38 cellular contexts compared by ENCODE assay signal in genomic region chr9:104293877-104294276, GRCh38.
"Had no signal": no experiment of that assay in that cellular context is flagged by ENCODE, and none has a peak within 500 bp of the region (broad histone marks: within the 10 kb centered on the region; RNA-seq: fewer than 3 reads in every experiment).

No MANE protein-coding gene starts in this region.

- H3K4me3 ChIP-seq: adrenal gland, ascending aorta, body of pancreas, cardiac muscle cell had no signal

- H3K4me1 ChIP-seq: adrenal gland, ascending aorta, body of pancreas had no signal

- H3K4me3 Mint-ChIP-seq: activated naive CD4-positive, alpha-beta T cell treated with anti-CD3 and anti-CD28 coated beads for 36 hours; activated naive CD4-positive, alpha-beta T cell treated with anti-CD3 and anti-CD28 coated beads, Interleukin-2, amount 50 U/mL, for 24 hours; activated naive CD8-positive, alpha-beta T cell; activated naive CD8-positive, alpha-beta T cell treated with anti-CD3 and anti-CD28 coated beads for 36 hours; activated naive CD8-positive, alpha-beta T cell treated with anti-CD3 and anti-CD28 coated beads, Interleukin-2, amount 10 ng/mL, durations not matched to agents 7 days and 5 days; activated naive CD8-positive, alpha-beta T cell treated with anti-CD3 and anti-CD28 coated beads, Interleukin-2, amount 50 U/mL, for 24 hours; activated T-cell treated with anti-CD3 and anti-CD28 coated beads, Interleukin-2, amount 50 U/mL, for 24 hours; activated T-cell treated with anti-CD3 and anti-CD28 coated beads, Interleukin-2, amount 50 U/mL, for 4 hours; activated T-cell treated with anti-CD3 and anti-CD28 coated beads, Interleukin-2, amount 50 U/mL, for 72 hours; activated T-helper 1 cell treated with anti-CD3 and anti-CD28 coated beads, Interleukin-12 subunit alpha, Interleukin-12 subunit beta, Interleukin-2, Interleukin-4 antibody, amounts not matched to agents 30 ng/mL and 10 ng/mL and 1 ng/mL, durations not matched to agents 14 hours and 24 hours and 36 hours; activated T-helper 17 cell treated with anti-CD3 and anti-CD28 coated beads, Interleukin-2, amount 50 U/mL, for 72 hours; brain; central memory CD8-positive, alpha-beta T cell had no signal

- H3K9me3 Mint-ChIP-seq: activated naive CD4-positive, alpha-beta T cell treated with anti-CD3 and anti-CD28 coated beads for 36 hours; activated naive CD4-positive, alpha-beta T cell treated with anti-CD3 and anti-CD28 coated beads, Interleukin-2, amount 50 U/mL, for 24 hours; activated naive CD4-positive, alpha-beta T cell treated with anti-CD3 and anti-CD28 coated beads, Interleukin-2, amount 50 U/mL, for 72 hours; activated naive CD8-positive, alpha-beta T cell treated with anti-CD3 and anti-CD28 coated beads for 36 hours; activated naive CD8-positive, alpha-beta T cell treated with anti-CD3 and anti-CD28 coated beads, Interleukin-2, amount 10 ng/mL, durations not matched to agents 7 days and 5 days; activated naive CD8-positive, alpha-beta T cell treated with anti-CD3 and anti-CD28 coated beads, Interleukin-2, amount 50 U/mL, for 24 hours; activated T-cell treated with anti-CD3 and anti-CD28 coated beads, Interleukin-2, amount 50 U/mL, for 24 hours; activated T-cell treated with anti-CD3 and anti-CD28 coated beads, Interleukin-2, amount 50 U/mL, for 4 hours; activated T-cell treated with anti-CD3 and anti-CD28 coated beads, Interleukin-2, amount 50 U/mL, for 72 hours; activated T-helper 1 cell treated with anti-CD3 and anti-CD28 coated beads, Interleukin-12 subunit alpha, Interleukin-12 subunit beta, Interleukin-2, Interleukin-4 antibody, amounts not matched to agents 30 ng/mL and 10 ng/mL and 1 ng/mL, durations not matched to agents 14 hours and 24 hours and 36 hours; activated T-helper 17 cell treated with anti-CD3 and anti-CD28 coated beads, Interleukin-2, amount 50 U/mL, for 72 hours; activated T-helper 2 cell treated with anti-CD3 and anti-CD28 coated beads, Interferon-gamma antibody, Interleukin-2, Interleukin-4, amounts not matched to agents 10 μg/mL and 5 μg/mL and 100 μg/mL, durations not matched to agents 14 hours and 24 hours and 36 hours; brain had no signal

- FAIRE-seq: astrocyte had no signal

- H3K27ac ChIP-seq: adrenal gland, ascending aorta, body of pancreas, brain microvascular endothelial cell, cardiac muscle cell had no signal

- H3K4me1 Mint-ChIP-seq: activated naive CD4-positive, alpha-beta T cell treated with anti-CD3 and anti-CD28 coated beads, Interleukin-2, amount 50 U/mL, for 24 hours; activated naive CD8-positive, alpha-beta T cell treated with anti-CD3 and anti-CD28 coated beads for 36 hours; activated naive CD8-positive, alpha-beta T cell treated with anti-CD3 and anti-CD28 coated beads, Interleukin-2, amount 10 ng/mL, durations not matched to agents 7 days and 5 days; activated naive CD8-positive, alpha-beta T cell treated with anti-CD3 and anti-CD28 coated beads, Interleukin-2, amount 50 U/mL, for 24 hours; activated T-helper 17 cell treated with anti-CD3 and anti-CD28 coated beads, Interleukin-2, amount 50 U/mL, for 72 hours; brain; central memory CD8-positive, alpha-beta T cell had no signal

- H3K27me3 ChIP-seq: adrenal gland, ascending aorta, body of pancreas, brain microvascular endothelial cell, cardiac muscle cell had no signal

- H3K9me3 ChIP-seq: adrenal gland, ascending aorta, body of pancreas had no signal

- H3K36me3 Mint-ChIP-seq: activated naive CD4-positive, alpha-beta T cell treated with anti-CD3 and anti-CD28 coated beads, Interleukin-2, amount 50 U/mL, for 24 hours; activated naive CD4-positive, alpha-beta T cell treated with anti-CD3 and anti-CD28 coated beads, Interleukin-2, amount 50 U/mL, for 72 hours; activated naive CD8-positive, alpha-beta T cell; activated naive CD8-positive, alpha-beta T cell treated with anti-CD3 and anti-CD28 coated beads for 36 hours; activated naive CD8-positive, alpha-beta T cell treated with anti-CD3 and anti-CD28 coated beads, Interleukin-2, amount 10 ng/mL, durations not matched to agents 7 days and 5 days; brain had no signal

- H3K36me3 ChIP-seq: adrenal gland, ascending aorta, brain microvascular endothelial cell, cardiac muscle cell had no signal

- H3K27ac Mint-ChIP-seq: activated naive CD4-positive, alpha-beta T cell treated with anti-CD3 and anti-CD28 coated beads for 36 hours; activated naive CD4-positive, alpha-beta T cell treated with anti-CD3 and anti-CD28 coated beads, Interleukin-2, amount 50 U/mL, for 24 hours; activated naive CD4-positive, alpha-beta T cell treated with anti-CD3 and anti-CD28 coated beads, Interleukin-2, amount 50 U/mL, for 72 hours; activated naive CD8-positive, alpha-beta T cell; activated naive CD8-positive, alpha-beta T cell treated with anti-CD3 and anti-CD28 coated beads for 36 hours; activated naive CD8-positive, alpha-beta T cell treated with anti-CD3 and anti-CD28 coated beads, Interleukin-2, amount 10 ng/mL, durations not matched to agents 7 days and 5 days; activated naive CD8-positive, alpha-beta T cell treated with anti-CD3 and anti-CD28 coated beads, Interleukin-2, amount 50 U/mL, for 24 hours; activated T-cell treated with anti-CD3 and anti-CD28 coated beads, Interleukin-2, amount 50 U/mL, for 24 hours; activated T-cell treated with anti-CD3 and anti-CD28 coated beads, Interleukin-2, amount 50 U/mL, for 72 hours; activated T-helper 1 cell treated with anti-CD3 and anti-CD28 coated beads, Interleukin-12 subunit alpha, Interleukin-12 subunit beta, Interleukin-2, Interleukin-4 antibody, amounts not matched to agents 30 ng/mL and 10 ng/mL and 1 ng/mL, durations not matched to agents 14 hours and 24 hours and 36 hours; activated T-helper 17 cell treated with anti-CD3 and anti-CD28 coated beads, Interleukin-2, amount 50 U/mL, for 72 hours; activated T-helper 2 cell treated with anti-CD3 and anti-CD28 coated beads, Interferon-gamma antibody, Interleukin-2, Interleukin-4, amounts not matched to agents 10 μg/mL and 5 μg/mL and 100 μg/mL, durations not matched to agents 14 hours and 24 hours and 36 hours had no signal

- DNase-seq: activated effector memory CD4-positive, alpha-beta T cell treated with anti-CD3 and anti-CD28 coated beads, Interleukin-2, amount 50 U/mL, for 16 hours; activated effector memory CD4-positive, alpha-beta T cell treated with Interleukin-2 at 50 U/mL for 16 hours; activated gamma-delta T cell; activated gamma-delta T cell treated with Interleukin-2 at 50 U/mL for 16 hours; activated naive CD4-positive, alpha-beta T cell; activated naive CD4-positive, alpha-beta T cell treated with anti-CD3 and anti-CD28 coated beads for 36 hours; activated naive CD4-positive, alpha-beta T cell treated with anti-CD3 and anti-CD28 coated beads, Interleukin-2, amount 50 U/mL, for 16 hours; activated naive CD4-positive, alpha-beta T cell treated with Interleukin-2 at 50 U/mL for 16 hours; activated naive CD8-positive, alpha-beta T cell treated with anti-CD3 and anti-CD28 coated beads for 36 hours; activated naive CD8-positive, alpha-beta T cell treated with anti-CD3 and anti-CD28 coated beads, Interleukin-2, amount 10 ng/mL, durations not matched to agents 7 days and 5 days; activated naive CD8-positive, alpha-beta T cell treated with anti-CD3 and anti-CD28 coated beads, Interleukin-2, amount 50 U/mL, for 24 hours; activated T-cell treated with anti-CD3 and anti-CD28 coated beads for 4 hours; activated T-cell treated with anti-CD3 and anti-CD28 coated beads, Interleukin-2, amount 50 U/mL, for 1 hour; activated T-cell treated with anti-CD3 and anti-CD28 coated beads, Interleukin-2, amount 50 U/mL, for 24 hours; activated T-cell treated with anti-CD3 and anti-CD28 coated beads, Interleukin-2, amount 50 U/mL, for 4 hours; activated T-cell treated with anti-CD3 and anti-CD28 coated beads, Interleukin-2, amount 50 U/mL, for 48 hours; activated T-cell treated with anti-CD3 and anti-CD28 coated beads, Interleukin-2, amount 50 U/mL, for 72 hours; adrenal gland; amniotic stem cell; amygdala; anterior cingulate cortex; aorta; body of pancreas; brain microvascular endothelial cell; caudate nucleus; central memory CD4-positive, alpha-beta T cell; cerebellar nuclear complex had no signal

- H3K27me3 Mint-ChIP-seq: activated naive CD8-positive, alpha-beta T cell; activated naive CD8-positive, alpha-beta T cell treated with anti-CD3 and anti-CD28 coated beads for 36 hours; activated naive CD8-positive, alpha-beta T cell treated with anti-CD3 and anti-CD28 coated beads, Interleukin-2, amount 10 ng/mL, durations not matched to agents 7 days and 5 days; activated naive CD8-positive, alpha-beta T cell treated with anti-CD3 and anti-CD28 coated beads, Interleukin-2, amount 50 U/mL, for 24 hours; activated T-cell treated with anti-CD3 and anti-CD28 coated beads, Interleukin-2, amount 50 U/mL, for 24 hours; activated T-helper 17 cell treated with anti-CD3 and anti-CD28 coated beads, Interleukin-2, amount 50 U/mL, for 72 hours; central memory CD8-positive, alpha-beta T cell had no signal
